19 cellular contexts compared by ENCODE assay signal in genomic region chr4:142318280-142318679, GRCh38.
DNase-seq lines count a peak whose midpoint lies in the region; ATAC-seq and TF ChIP-seq lines count a peak whose summit lies in the region.
"Had no signal": no experiment of that assay in that cellular context is flagged by ENCODE, and none has a peak within 500 bp of the region (broad histone marks: within the 10 kb centered on the region; RNA-seq: fewer than 3 reads in every experiment).

No MANE protein-coding gene starts in this region.

- DNase-seq in activated CD4-positive, alpha-beta T cell treated with anti-CD3 and anti-CD28 coated beads for 36 hours = no peak
- DNase-seq in activated CD4-positive, alpha-beta T cell treated with anti-CD3 and anti-CD28 coated beads for 1 hour = no peak
- no peak for DNase-seq in CD4-positive, alpha-beta T cell
- DNase-seq in central memory CD8-positive, alpha-beta T cell (ENCODE audit: low spot score in 2 of 2) = no peak
- no peak for DNase-seq in naive thymus-derived CD4-positive, alpha-beta T cell
- no peak for DNase-seq in HFFc6
- no peak for DNase-seq in stimulated activated CD4-positive, alpha-beta T cell treated with anti-CD3 and anti-CD28 coated beads, Interleukin-4, amount 100 ng/mL, for 1 hour
- DNase-seq: 8988T, DMS 273 treated with DMSO at 0.1 percent for 48 hours, EL, NCI-H1048, NCI-H1436 treated with DMSO at 0.1 percent for 48 hours, NCI-H2081, NCI-H510A, NCI-H82, PC-9 had no signal

- POLR2A ChIA-PET in activated CD4-positive, alpha-beta T cell treated with anti-CD3 and anti-CD28 coated beads for 36 hours (lab: Charles Lee) = no interaction called here
- POLR2A ChIA-PET in CD4-positive, alpha-beta T cell (lab: Charles Lee) = interaction anchor here (1.1 kb wide), 1 partner anchor 38 kb away, joined by 3 read pairs; no protein-coding TSS in a partner anchor
- POLR2A ChIA-PET in naive thymus-derived CD4-positive, alpha-beta T cell (lab: Charles Lee) = no interaction called here

- peaks cover 3% of the 10 kb centered on the region for H3K9me3 Mint-ChIP-seq in activated CD4-positive, alpha-beta T cell treated with anti-CD3 and anti-CD28 coated beads for 36 hours (ENCODE audit: low read depth)
- H3K9me3 Mint-ChIP-seq in CD4-positive, alpha-beta T cell = peaks cover 4% of the 10 kb centered on the region
- no peaks in the 10 kb centered on the region for H3K9me3 Mint-ChIP-seq in central memory CD8-positive, alpha-beta T cell
- peaks cover 0 to 16% (median 0%) of the 10 kb centered on the region in 11 donors for H3K9me3 Mint-ChIP-seq in naive thymus-derived CD4-positive, alpha-beta T cell
- H3K9me3 Mint-ChIP-seq in HFFc6 = peaks cover 5% of the 10 kb centered on the region; the same call in 1 of the 2 replicates

- no peak for ATAC-seq in activated CD4-positive, alpha-beta T cell treated with anti-CD3 and anti-CD28 coated beads for 36 hours
- no peak for ATAC-seq in CD4-positive, alpha-beta T cell (ENCODE audit: poor library complexity)
- ATAC-seq in central memory CD8-positive, alpha-beta T cell (replicated peaks; ENCODE audit: extremely low read depth, poor library complexity, severe bottlenecking) = no peak
- ATAC-seq in naive thymus-derived CD4-positive, alpha-beta T cell = no peak
- no peak for ATAC-seq in GM19395 (IDR thresholded peaks at IDR 0.05; ENCODE audit: unreplicated experiment)
- ATAC-seq: HepG2 had no signal

- CTCF ChIA-PET in activated CD4-positive, alpha-beta T cell treated with anti-CD3 and anti-CD28 coated beads for 36 hours (lab: Charles Lee) = no interaction called here
- CTCF ChIA-PET in CD4-positive, alpha-beta T cell (lab: Charles Lee) = no interaction called here
- CTCF ChIA-PET in naive thymus-derived CD4-positive, alpha-beta T cell (lab: Charles Lee) = no interaction called here

- no peak overlapping the region for H3K4me3 Mint-ChIP-seq in activated CD4-positive, alpha-beta T cell treated with anti-CD3 and anti-CD28 coated beads for 36 hours
- peak overlapping the region; percentile 58 for H3K4me3 Mint-ChIP-seq in CD4-positive, alpha-beta T cell
- H3K4me3 Mint-ChIP-seq in central memory CD8-positive, alpha-beta T cell = no peak overlapping the region
- H3K4me3 Mint-ChIP-seq in naive thymus-derived CD4-positive, alpha-beta T cell = peak overlapping the region in 3 of 10 donors; percentile 0 to 25 (median 11)
- no peak overlapping the region for H3K4me3 Mint-ChIP-seq in HFFc6

- peaks cover 70% of the 10 kb centered on the region for H3K36me3 Mint-ChIP-seq in activated CD4-positive, alpha-beta T cell treated with anti-CD3 and anti-CD28 coated beads for 36 hours (ENCODE audit: low read depth)
- H3K36me3 Mint-ChIP-seq in CD4-positive, alpha-beta T cell (ENCODE audit: low read depth) = peaks cover 93% of the 10 kb centered on the region
- peaks cover 10% of the 10 kb centered on the region for H3K36me3 Mint-ChIP-seq in central memory CD8-positive, alpha-beta T cell (ENCODE audit: insufficient read depth)
- peaks cover 2 to 68% (median 53%) of the 10 kb centered on the region in 5 donors for H3K36me3 Mint-ChIP-seq in naive thymus-derived CD4-positive, alpha-beta T cell
- H3K36me3 Mint-ChIP-seq in HFFc6 (ENCODE audit: low read depth) = peaks cover 47% of the 10 kb centered on the region

- no peak overlapping the region for H3K27ac ChIP-seq in CD4-positive, alpha-beta T cell (ENCODE audit: low read depth, low read length)
- no peak overlapping the region for H3K27ac ChIP-seq in naive thymus-derived CD4-positive, alpha-beta T cell (ENCODE audit: low read depth, low read length)
- H3K27ac ChIP-seq: KMS-11, PC-9 had no signal

- H3K36me3 ChIP-seq in naive thymus-derived CD4-positive, alpha-beta T cell (ENCODE audit: control insufficient read depth in 2 of 3, insufficient read depth in 3 of 3, low read length in 3 of 3) = peaks cover 0 to 10% (median 0%) of the 10 kb centered on the region in 3 experiments

- peaks cover 17 to 36% of the 10 kb centered on the region in 2 donors for H3K4me1 ChIP-seq in naive thymus-derived CD4-positive, alpha-beta T cell (ENCODE audit: control insufficient read depth in 2 of 2, insufficient read depth in 2 of 2, low read length in 2 of 2)

- H3K27me3 ChIP-seq in CD4-positive, alpha-beta T cell (ENCODE audit: control insufficient read depth, insufficient read depth, low read length) = no peaks in the 10 kb centered on the region
- H3K27me3 ChIP-seq in naive thymus-derived CD4-positive, alpha-beta T cell (ENCODE audit: control insufficient read depth in 2 of 2, insufficient read depth in 2 of 2, low read length in 2 of 2) = no peaks in the 10 kb centered on the region

- H3K4me3 ChIP-seq in naive thymus-derived CD4-positive, alpha-beta T cell (ENCODE audit: low read length) = no peak overlapping the region
- H3K4me3 ChIP-seq: PC-9 had no signal

- no peak for TF ChIP-seq CTCF in CD4-positive, alpha-beta T cell (IDR thresholded peaks at IDR 0.05)
- no peak for TF ChIP-seq CTCF in HFFc6 (IDR thresholded peaks at IDR 0.05)

- H3K27ac Mint-ChIP-seq in activated CD4-positive, alpha-beta T cell treated with anti-CD3 and anti-CD28 coated beads for 36 hours = peak overlapping the region; percentile 8
- H3K27ac Mint-ChIP-seq in CD4-positive, alpha-beta T cell = peak overlapping the region; percentile 68
- H3K27ac Mint-ChIP-seq in central memory CD8-positive, alpha-beta T cell (ENCODE audit: low read depth) = peak overlapping the region; percentile 12
- peak overlapping the region in 8 of 9 donors; percentile 30 to 81 (median 56) for H3K27ac Mint-ChIP-seq in naive thymus-derived CD4-positive, alpha-beta T cell
- no peak overlapping the region for H3K27ac Mint-ChIP-seq in HFFc6

- H3K27me3 Mint-ChIP-seq in activated CD4-positive, alpha-beta T cell treated with anti-CD3 and anti-CD28 coated beads for 36 hours = no peaks in the 10 kb centered on the region
- no peaks in the 10 kb centered on the region for H3K27me3 Mint-ChIP-seq in CD4-positive, alpha-beta T cell
- H3K27me3 Mint-ChIP-seq in central memory CD8-positive, alpha-beta T cell = no peaks in the 10 kb centered on the region
- no peaks in the 10 kb centered on the region for H3K27me3 Mint-ChIP-seq in naive thymus-derived CD4-positive, alpha-beta T cell
- peaks cover 2% of the 10 kb centered on the region; the same call in 1 of the 2 replicates for H3K27me3 Mint-ChIP-seq in HFFc6 (ENCODE audit: insufficient read depth)

- peaks cover 75% of the 10 kb centered on the region for H3K4me1 Mint-ChIP-seq in activated CD4-positive, alpha-beta T cell treated with anti-CD3 and anti-CD28 coated beads for 36 hours
- H3K4me1 Mint-ChIP-seq in CD4-positive, alpha-beta T cell (ENCODE audit: low read depth) = peaks cover 91% of the 10 kb centered on the region
- H3K4me1 Mint-ChIP-seq in central memory CD8-positive, alpha-beta T cell = peaks cover 73% of the 10 kb centered on the region
- H3K4me1 Mint-ChIP-seq in naive thymus-derived CD4-positive, alpha-beta T cell = peaks cover 28 to 93% (median 83%) of the 10 kb centered on the region in 7 donors
- H3K4me1 Mint-ChIP-seq in HFFc6 (ENCODE audit: low read depth) = peaks cover 6% of the 10 kb centered on the region

- no peaks in the 10 kb centered on the region for H3K9me3 ChIP-seq in CD4-positive, alpha-beta T cell (ENCODE audit: control insufficient read depth, low read length)
- no peaks in the 10 kb centered on the region for H3K9me3 ChIP-seq in naive thymus-derived CD4-positive, alpha-beta T cell (ENCODE audit: control insufficient read depth in 2 of 3, low read length in 3 of 3)

- intact Hi-C loops in activated CD4-positive, alpha-beta T cell treated with anti-CD3 and anti-CD28 coated beads for 36 hours (cut with DNase I, micrococcal nuclease) = no loop called here
- intact Hi-C loops in CD4-positive, alpha-beta T cell (cut with DNase I, micrococcal nuclease) = loop anchor here in 1 of 2 experiments (10.0 kb wide), 1 partner anchor 507 kb away; no protein-coding TSS in a partner anchor
- intact Hi-C loops in naive thymus-derived CD4-positive, alpha-beta T cell (cut with micrococcal nuclease) = no loop called here
